In the genomic region with DNA sequence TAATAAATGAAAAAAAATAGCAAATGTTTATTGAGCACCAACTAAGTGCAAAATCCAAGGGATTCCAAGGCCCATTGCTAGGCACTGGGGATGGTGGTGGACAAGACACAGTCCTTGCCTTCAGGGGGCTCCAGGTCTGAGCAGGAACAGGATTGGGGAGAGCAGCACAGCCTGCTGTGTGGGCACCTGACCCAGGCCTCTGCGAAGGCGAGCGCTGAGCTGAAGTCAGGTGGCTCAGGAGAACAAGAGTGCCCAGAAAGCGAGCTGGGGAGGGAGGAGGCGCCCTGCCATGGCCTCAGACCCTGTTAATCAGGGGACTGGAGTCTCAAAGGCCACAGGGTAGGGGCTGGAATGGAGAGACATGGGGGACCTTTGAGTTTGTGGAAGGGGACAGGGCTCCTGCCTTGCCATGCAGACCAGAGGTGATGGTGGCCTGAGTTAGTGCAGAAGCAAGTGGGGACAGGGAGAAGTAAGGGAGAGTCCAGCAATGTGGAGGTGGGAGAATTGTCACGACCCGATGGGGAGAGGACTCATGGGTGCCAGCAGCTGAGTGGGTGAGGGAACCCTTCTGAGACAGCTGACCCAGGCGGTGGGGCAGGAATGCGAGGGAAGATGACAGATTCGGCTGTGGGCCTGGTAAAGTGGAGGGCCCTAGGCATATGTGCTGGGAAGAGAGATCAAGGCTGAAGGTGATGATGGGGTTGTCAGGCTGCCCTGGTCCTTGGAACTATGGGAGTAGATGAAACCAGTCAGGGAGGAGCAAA, we compare ENCODE assay signal across 16 cellular contexts. TPM values are rescaled to one million over a fixed set of nuclear protein-coding genes. Genes with fewer than 3 reads are reported as not detected.
DNase-seq lines count a peak whose midpoint lies in the region; ATAC-seq, FAIRE-seq and TF ChIP-seq lines count a peak whose summit lies in the region.
"Had no signal": no experiment of that assay in that cellular context is flagged by ENCODE, and none has a peak within 500 bp of the region (broad histone marks: within the 10 kb centered on the region; RNA-seq: fewer than 3 reads in every experiment).

No MANE protein-coding gene starts in this region.

- H3K9ac ChIP-seq in KMS-11 (no peak overlapping the region), GM12878 (ENCODE audit: control insufficient read depth, insufficient read depth, low read length) (no peak overlapping the region)

- H3K4me1 ChIP-seq in KMS-11 (ENCODE audit: low read depth, poor library complexity, severe bottlenecking) (peaks cover 83% of the 10 kb centered on the region), GM12878 (ENCODE audit: control insufficient read depth, insufficient read depth, low read length) (peaks cover 60% of the 10 kb centered on the region), neutrophil (ENCODE audit: control insufficient read depth in 1 of 2, insufficient read depth in 1 of 2, low read depth in 1 of 2, low read length in 1 of 2) (peaks cover 88 to 90% of the 10 kb centered on the region in 2 experiments)

- H3K27ac ChIP-seq in KMS-11 (peak overlapping the region; percentile 100), GM12878 (ENCODE audit: control insufficient read depth, insufficient read depth) (peak overlapping the region; percentile 12; the same call in 1 of the 2 replicates), neutrophil (peak overlapping the region; percentile 99)
- H3K27ac ChIP-seq: esophagus muscularis mucosa, upper lobe of right lung had no signal

- H3K4me1 Mint-ChIP-seq in T-helper 2 cell treated with Interferon-gamma antibody and Interleukin-4, amounts not matched to agents 5 μg/mL and 100 μg/mL, for 36 hours (ENCODE audit: low read depth) = peaks cover 62% of the 10 kb centered on the region

- H3K36me3 Mint-ChIP-seq in T-helper 2 cell treated with Interferon-gamma antibody and Interleukin-4, amounts not matched to agents 5 μg/mL and 100 μg/mL, for 36 hours (ENCODE audit: low read depth) = peaks cover 34% of the 10 kb centered on the region

- intact Hi-C loops in GM12878 (cut with micrococcal nuclease; ENCODE audit: unreplicated experiment) = no loop called here

- no peak for DNase-seq in T-helper 2 cell treated with Interferon-gamma antibody and Interleukin-4, amounts not matched to agents 5 μg/mL and 100 μg/mL, for 36 hours (ENCODE audit: low spot score)
- DNase-seq in T-helper 2 cell (no peak), GM12878 (ENCODE audit: low read depth, low spot score) (no peak), NCI-H345 (lab: John Stamatoyannopoulos, UW) (no peak), SIG-M5 (lab: John Stamatoyannopoulos, UW) (no peak), medulla oblongata (ENCODE audit: extremely low spot score) (no peak)
- DNase-seq: hypothalamus, Kasumi-1, left ventricle myocardium superior, NCI-H187, NCI-H82, SHP77 treated with DMSO at 0.1 percent for 48 hours, upper lobe of right lung had no signal

- H3K79me2 ChIP-seq in KMS-11 (ENCODE audit: insufficient read depth, low read depth) (peaks cover 29% of the 10 kb centered on the region), GM12878 (ENCODE audit: control insufficient read depth, insufficient read depth, low read length) (peaks cover 13% of the 10 kb centered on the region)

- H3K4me3 Mint-ChIP-seq in T-helper 2 cell treated with Interferon-gamma antibody and Interleukin-4, amounts not matched to agents 5 μg/mL and 100 μg/mL, for 36 hours = peak overlapping the region; percentile 11

- CTCF ChIA-PET in GM12878 (lab: Yijun Ruan, JAX) = interaction anchor here (0.9 kb wide), 1 partner anchor 12 kb away, joined by 3 read pairs; no protein-coding TSS in a partner anchor

- H3K36me3 ChIP-seq in KMS-11 (ENCODE audit: insufficient read depth) = no peaks in the 10 kb centered on the region
- peaks cover 0 to 2% of the 10 kb centered on the region in 2 experiments for H3K36me3 ChIP-seq in GM12878 (ENCODE audit: control insufficient read depth in 2 of 2, insufficient read depth in 2 of 2, low read length in 1 of 2)
- H3K36me3 ChIP-seq in neutrophil = no peaks in the 10 kb centered on the region

- no peak overlapping the region for H3K4me3 ChIP-seq in KMS-11 (IDR thresholded peaks at IDR 0.05; ENCODE audit: insufficient read depth, low read depth, low read length)
- no peak overlapping the region for H3K4me3 ChIP-seq in GM12878
- H3K4me3 ChIP-seq in neutrophil (ENCODE audit: low read depth in 1 of 2, low read length in 1 of 2) = peak overlapping the region; percentile 88 to 95
- H3K4me3 ChIP-seq: esophagus muscularis mucosa, upper lobe of right lung had no signal

- H3K9me3 Mint-ChIP-seq in T-helper 2 cell treated with Interferon-gamma antibody and Interleukin-4, amounts not matched to agents 5 μg/mL and 100 μg/mL, for 36 hours = no peaks in the 10 kb centered on the region

- H3K27ac Mint-ChIP-seq in T-helper 2 cell treated with Interferon-gamma antibody and Interleukin-4, amounts not matched to agents 5 μg/mL and 100 μg/mL, for 36 hours = peak overlapping the region; percentile 93

- no peaks in the 10 kb centered on the region for H4K20me1 ChIP-seq in KMS-11 (ENCODE audit: insufficient read depth)
- H4K20me1 ChIP-seq in GM12878 (ENCODE audit: control insufficient read depth, insufficient read depth) = no peaks in the 10 kb centered on the region

- 95% methylated on average over 10 of the region's 10 CpGs for WGBS in GM12878 (ENCODE audit: insufficient coverage, insufficient replicate concordance, low lambda C conversion rate, missing lambda C conversion rate)

- in situ Hi-C loops in GM12878 (cut with MboI) = no loop called here

- no peak for TF ChIP-seq EP300 in GM12878 (IDR thresholded peaks at IDR 0.05; ENCODE audit: borderline replicate concordance in 1 of 2, control insufficient read depth in 1 of 2, low read depth in 2 of 2, low read length in 2 of 2)

- no peaks in the 10 kb centered on the region for H3K9me3 ChIP-seq in GM12878 (replicated peaks; ENCODE audit: control insufficient read depth, insufficient read depth, low read length)
- no peaks in the 10 kb centered on the region for H3K9me3 ChIP-seq in neutrophil
- H3K9me3 ChIP-seq: esophagus muscularis mucosa, upper lobe of right lung had no signal

- SMC1A ChIA-PET in GM12878 (lab: Charles Lee; ENCODE audit: uncharacterized antibody, unreplicated experiment) = interaction anchor here (1.2 to 6.7 kb wide), 3 partner anchors 13 to 21 kb away, joined by 4 to 89 read pairs (median 12); no protein-coding TSS in a partner anchor

- ATAC-seq in GM12878 = no peak
- ATAC-seq: left ventricle myocardium superior, upper lobe of right lung had no signal

- no TSS peak for BruUV-seq in GM12878 (replicated peaks; lab: Mats Ljungman, UMichigan)

- 0 out of 2 replicates have a peak, but pooled peaks have one; percentile 28 for TF ChIP-seq POLR2A in GM12878 (IDR thresholded peaks at IDR 0.05; ENCODE audit: low read depth, low read length)

- FAIRE-seq in GM12878 (lab: Jason Lieb, UNC) = no peak

- TF ChIP-seq CTCF in KMS-11 (conservative IDR thresholded peaks at IDR 0.05; ENCODE audit: low read depth, low read length) = no peak
- no peak for TF ChIP-seq CTCF in GM12878 (IDR thresholded peaks at IDR 0.05 in 2 of 3, conservative IDR thresholded peaks at IDR 0.05 in 1 of 3; ENCODE audit: control insufficient read depth in 2 of 3, extremely low read depth in 1 of 3, insufficient read depth in 1 of 3, low read depth in 3 of 3, low read length in 3 of 3)
- TF ChIP-seq CTCF in neutrophil (IDR thresholded peaks at IDR 0.05) = no peak

- H3K27me3 Mint-ChIP-seq in T-helper 2 cell treated with Interferon-gamma antibody and Interleukin-4, amounts not matched to agents 5 μg/mL and 100 μg/mL, for 36 hours (ENCODE audit: low read depth) = no peaks in the 10 kb centered on the region

- H3K4me2 ChIP-seq in KMS-11 (peak overlapping the region; percentile 92; the same call in 1 of the 2 replicates), GM12878 (ENCODE audit: control insufficient read depth, insufficient read depth) (no peak overlapping the region)

- RAD21 ChIA-PET in GM12878 (lab: Charles Lee; ENCODE audit: unreplicated experiment) = interaction anchor here (0.6 to 6.0 kb wide), 3 partner anchors 13 to 21 kb away, joined by 3 to 115 read pairs (median 6); no protein-coding TSS in a partner anchor

- POLR2A ChIA-PET in GM12878 (lab: Charles Lee) = interaction anchor here (1.2 to 13.0 kb wide), 2 partner anchors 12 to 14 kb away, joined by 3 to 210 read pairs; no protein-coding TSS in a partner anchor

- H2AFZ ChIP-seq in KMS-11 (ENCODE audit: low read depth) (no peak overlapping the region), GM12878 (ENCODE audit: control insufficient read depth, low read depth, low read length) (no peak overlapping the region)

- H3K27me3 ChIP-seq in KMS-11 (ENCODE audit: insufficient read depth, low read depth) (no peaks in the 10 kb centered on the region), GM12878 (replicated peaks in 1 of 2; ENCODE audit: control insufficient read depth in 2 of 2, insufficient read depth in 2 of 2, low read length in 1 of 2) (no peaks in the 10 kb centered on the region), neutrophil (no peaks in the 10 kb centered on the region)
- H3K27me3 ChIP-seq: esophagus muscularis mucosa, upper lobe of right lung had no signal

- TF ChIP-seq RAD21 in GM12878 (IDR thresholded peaks at IDR 0.05; ENCODE audit: insufficient read depth, low read depth, low read length) = no peak

RNA-seq across cellular contexts. Expression of a gene that starts 4.1 kb away (rescaled TPM):
- 58.5 and 75.7 TPM in 2 replicates for total RNA-seq in GM12878 (2013; cell fraction: nucleolus; rRNA removed)
- total RNA-seq in GM12878 (2014; rRNA removed) = 47.4 and 57.8 TPM in 2 replicates
- 18.8 and 19.7 TPM in 2 replicates for total RNA-seq in GM12878 (2014; rRNA removed; fragmentation: Illumina TruSeq; extraction: Trizol)
- 76.0 and 76.2 TPM in 2 replicates for total RNA-seq in GM12878 (2021)
- polyA plus RNA-seq in GM12878 (2011; ENCODE audit: low read depth) = 13.3 TPM
- polyA plus RNA-seq in GM12878 (2011; rRNA removed) = 19.8 and 35.9 TPM in 2 replicates
- polyA plus RNA-seq in GM12878 (2011; cell fraction: cytosol; rRNA removed) = 93.9 and 138 TPM in 2 replicates
- polyA plus RNA-seq in GM12878 (2011; cell fraction: nucleus; rRNA removed) = 24.8 and 48.1 TPM in 2 replicates
- polyA plus RNA-seq in GM12878 (2012) = 39.8 and 46.0 TPM in 2 replicates
- polyA plus RNA-seq in GM12878 (2014; fragmentation: Illumina TruSeq; extraction: Trizol) = 6.7 and 18.0 TPM in 2 replicates
- 1 to 10 TPM; 5.8 to 8.0 TPM for polyA plus RNA-seq in GM12878 (2014; fragmentation: Nextera tagmentation; extraction: Ambion mirVana)
- polyA plus RNA-seq in GM12878 (2014; rRNA removed) = 72.6 and 75.6 TPM in 2 replicates
- 100 to 1,000 TPM in 1 of 2 experiments, 10 to 100 TPM in 1; 85.0 to 111 TPM for polyA plus RNA-seq in GM12878 (2016; fragmentation: Nextera tagmentation; extraction: Ambion mirVana)
- polyA minus RNA-seq in GM12878 (2011; rRNA and poly(A)+ RNA removed) = 68.1 and 120 TPM in 2 replicates
- polyA minus RNA-seq in GM12878 (2011; cell fraction: cytosol; rRNA and poly(A)+ RNA removed) = 36.6 and 53.6 TPM in 2 replicates
- polyA minus RNA-seq in GM12878 (2011; cell fraction: nucleus; rRNA and poly(A)+ RNA removed) = 9.7 and 27.0 TPM in 2 replicates

RNA-seq across cellular contexts. Expression of a gene that starts 33.2 kb away (rescaled TPM):
- 90.6 and 113 TPM in 2 replicates for total RNA-seq in GM12878 (2013; cell fraction: nucleolus; rRNA removed)
- total RNA-seq in GM12878 (2014; rRNA removed) (26.4 and 27.8 TPM in 2 replicates), GM12878 (2014; rRNA removed; fragmentation: Illumina TruSeq; extraction: Trizol) (21.0 and 21.2 TPM in 2 replicates), GM12878 (2021) (25.1 and 32.4 TPM in 2 replicates)
- 31.0 TPM for polyA plus RNA-seq in GM12878 (2011; ENCODE audit: low read depth)
- polyA plus RNA-seq in GM12878 (2011; rRNA removed) (21.3 and 23.3 TPM in 2 replicates), GM12878 (2014; fragmentation: Illumina TruSeq; extraction: Trizol) (12.7 and 17.7 TPM in 2 replicates), GM12878 (2014; fragmentation: Nextera tagmentation; extraction: Ambion mirVana) (10 to 100 TPM; 17.0 to 18.3 TPM), GM12878 (2014; rRNA removed) (38.3 and 43.9 TPM in 2 replicates), GM12878 (2016; fragmentation: Nextera tagmentation; extraction: Ambion mirVana) (10 to 100 TPM; 31.6 to 38.4 TPM)
- polyA plus RNA-seq in GM12878 (2011; cell fraction: cytosol; rRNA removed) = 24.1 and 34.0 TPM in 2 replicates
- 80.6 and 93.3 TPM in 2 replicates for polyA plus RNA-seq in GM12878 (2011; cell fraction: nucleus; rRNA removed)
- 30.8 and 40.1 TPM in 2 replicates for polyA plus RNA-seq in GM12878 (2012)
- polyA minus RNA-seq in GM12878 (2011; rRNA and poly(A)+ RNA removed) = 6.1 and 11.8 TPM in 2 replicates
- 5.9 and 7.0 TPM in 2 replicates for polyA minus RNA-seq in GM12878 (2011; cell fraction: cytosol; rRNA and poly(A)+ RNA removed)
- 16.8 and 30.2 TPM in 2 replicates for polyA minus RNA-seq in GM12878 (2011; cell fraction: nucleus; rRNA and poly(A)+ RNA removed)

RNA-seq across cellular contexts. Expression of a gene that starts 35.3 kb away (rescaled TPM):
- 7.4 and 13.0 TPM in 2 replicates for total RNA-seq in GM12878 (2013; cell fraction: nucleolus; rRNA removed)
- 14.6 and 16.9 TPM in 2 replicates for total RNA-seq in GM12878 (2014; rRNA removed)
- total RNA-seq in GM12878 (2014; rRNA removed; fragmentation: Illumina TruSeq; extraction: Trizol) = 5.6 and 6.1 TPM in 2 replicates
- total RNA-seq in GM12878 (2021) = 11.9 and 14.8 TPM in 2 replicates
- 2.5 TPM for polyA plus RNA-seq in GM12878 (2011; ENCODE audit: low read depth)
- polyA plus RNA-seq in GM12878 (2011; rRNA removed) = 2.2 and 4.7 TPM in 2 replicates
- 7.6 and 12.6 TPM in 2 replicates for polyA plus RNA-seq in GM12878 (2011; cell fraction: cytosol; rRNA removed)
- polyA plus RNA-seq in GM12878 (2011; cell fraction: nucleus; rRNA removed) = 3.2 and 5.7 TPM in 2 replicates
- polyA plus RNA-seq in GM12878 (2012) = 7.5 and 7.6 TPM in 2 replicates
- 3.1 and 4.4 TPM in 2 replicates for polyA plus RNA-seq in GM12878 (2014; fragmentation: Illumina TruSeq; extraction: Trizol)
- 1 to 10 TPM; 4.1 to 9.1 TPM for polyA plus RNA-seq in GM12878 (2014; fragmentation: Nextera tagmentation; extraction: Ambion mirVana)
- 14.8 and 16.4 TPM in 2 replicates for polyA plus RNA-seq in GM12878 (2014; rRNA removed)
- 10 to 100 TPM; 13.6 to 15.7 TPM for polyA plus RNA-seq in GM12878 (2016; fragmentation: Nextera tagmentation; extraction: Ambion mirVana)
- polyA minus RNA-seq in GM12878 (2011; rRNA and poly(A)+ RNA removed) = 1.8 and 2.9 TPM in 2 replicates
- polyA minus RNA-seq in GM12878 (2011; cell fraction: cytosol; rRNA and poly(A)+ RNA removed) = 1.2 and 3.3 TPM in 2 replicates
- polyA minus RNA-seq in GM12878 (2011; cell fraction: nucleus; rRNA and poly(A)+ RNA removed) = 2.4 and 4.1 TPM in 2 replicates

RNA-seq across cellular contexts. Expression of a gene that starts 35.5 kb away (rescaled TPM):
- total RNA-seq in GM12878 (2013; cell fraction: nucleolus; rRNA removed) = 14.5 and 20.6 TPM in 2 replicates
- 22.1 and 26.3 TPM in 2 replicates for total RNA-seq in GM12878 (2014; rRNA removed)
- total RNA-seq in GM12878 (2014; rRNA removed; fragmentation: Illumina TruSeq; extraction: Trizol) = 21.5 and 26.0 TPM in 2 replicates
- 52.3 and 53.3 TPM in 2 replicates for total RNA-seq in GM12878 (2021)
- 7.6 TPM for polyA plus RNA-seq in GM12878 (2011; ENCODE audit: low read depth)
- polyA plus RNA-seq in GM12878 (2011; rRNA removed) = 10.3 and 22.4 TPM in 2 replicates
- polyA plus RNA-seq in GM12878 (2011; cell fraction: cytosol; rRNA removed) = 31.1 and 46.1 TPM in 2 replicates
- 48.4 and 79.5 TPM in 2 replicates for polyA plus RNA-seq in GM12878 (2011; cell fraction: nucleus; rRNA removed)
- polyA plus RNA-seq in GM12878 (2012) = 14.6 and 16.7 TPM in 2 replicates
- polyA plus RNA-seq in GM12878 (2014; fragmentation: Illumina TruSeq; extraction: Trizol) = 6.1 and 18.2 TPM in 2 replicates
- polyA plus RNA-seq in GM12878 (2014; fragmentation: Nextera tagmentation; extraction: Ambion mirVana) = 1 to 10 TPM in 1 of 2 experiments, under 1 TPM in 1; 0.40 to 2.0 TPM
- 64.4 and 72.4 TPM in 2 replicates for polyA plus RNA-seq in GM12878 (2014; rRNA removed)
- 10 to 100 TPM; 54.8 to 57.1 TPM for polyA plus RNA-seq in GM12878 (2016; fragmentation: Nextera tagmentation; extraction: Ambion mirVana)
- polyA minus RNA-seq in GM12878 (2011; rRNA and poly(A)+ RNA removed) = 18.4 and 27.2 TPM in 2 replicates
- polyA minus RNA-seq in GM12878 (2011; cell fraction: cytosol; rRNA and poly(A)+ RNA removed) = 13.2 and 19.0 TPM in 2 replicates
- polyA minus RNA-seq in GM12878 (2011; cell fraction: nucleus; rRNA and poly(A)+ RNA removed) = 14.1 and 29.3 TPM in 2 replicates

RNA-seq across cellular contexts. Expression of a gene that starts 49.4 kb away (rescaled TPM):
- total RNA-seq in GM12878 (2013; cell fraction: nucleolus; rRNA removed) = 18.6 and 25.8 TPM in 2 replicates
- total RNA-seq in GM12878 (2014; rRNA removed) (66.3 and 73.5 TPM in 2 replicates), GM12878 (2014; rRNA removed; fragmentation: Illumina TruSeq; extraction: Trizol) (73.8 and 78.0 TPM in 2 replicates), GM12878 (2021) (47.8 and 49.2 TPM in 2 replicates)
- polyA plus RNA-seq in GM12878 (2011; ENCODE audit: low read depth) = 14.7 TPM
- polyA plus RNA-seq in GM12878 (2011; rRNA removed) (39.8 and 76.8 TPM in 2 replicates), GM12878 (2014; fragmentation: Illumina TruSeq; extraction: Trizol) (83.8 and 119 TPM in 2 replicates), GM12878 (2014; fragmentation: Nextera tagmentation; extraction: Ambion mirVana) (10 to 100 TPM; 16.4 to 43.4 TPM), GM12878 (2014; rRNA removed) (99.6 and 105 TPM in 2 replicates), GM12878 (2016; fragmentation: Nextera tagmentation; extraction: Ambion mirVana) (100 to 1,000 TPM; 110 to 116 TPM)
- 90.1 and 134 TPM in 2 replicates for polyA plus RNA-seq in GM12878 (2011; cell fraction: cytosol; rRNA removed)
- 55.3 and 57.1 TPM in 2 replicates for polyA plus RNA-seq in GM12878 (2011; cell fraction: nucleus; rRNA removed)
- 68.0 and 85.8 TPM in 2 replicates for polyA plus RNA-seq in GM12878 (2012)
- 16.8 and 42.1 TPM in 2 replicates for polyA minus RNA-seq in GM12878 (2011; rRNA and poly(A)+ RNA removed)
- 11.5 and 15.6 TPM in 2 replicates for polyA minus RNA-seq in GM12878 (2011; cell fraction: cytosol; rRNA and poly(A)+ RNA removed)
- polyA minus RNA-seq in GM12878 (2011; cell fraction: nucleus; rRNA and poly(A)+ RNA removed) = 67.7 and 94.0 TPM in 2 replicates

Comparison
In these comparisons a context has a peak if more than half of its experiments do, and no peak if none do; other contexts are left out.
1. H3K27ac ChIP-seq: peak in every context shown above with its lines; median percentile 100 in KMS-11; 99 in neutrophil; 12 in GM12878.
2. H3K4me3 ChIP-seq: peak in neutrophil (2 of 2); none in KMS-11 (single experiment) and GM12878 (single experiment).